9 cellular contexts compared by ENCODE assay signal in genomic region chr12:119020377-119021360, GRCh38. TPM values are rescaled to one million over a fixed set of nuclear protein-coding genes. Genes with fewer than 3 reads are reported as not detected.
DNase-seq lines count a peak whose midpoint lies in the region; ATAC-seq, FAIRE-seq and TF ChIP-seq lines count a peak whose summit lies in the region.
"Had no signal": no experiment of that assay in that cellular context is flagged by ENCODE, and none has a peak within 500 bp of the region (broad histone marks: within the 10 kb centered on the region; RNA-seq: fewer than 3 reads in every experiment).

No MANE protein-coding gene starts in this region.

- intact Hi-C loops in Calu3 (cut with micrococcal nuclease; ENCODE audit: unreplicated experiment) = no loop called here
- intact Hi-C loops in kidney (cut with DNase I) = no loop called here

- H3K9me3 Mint-ChIP-seq in Calu3 (ENCODE audit: low read depth, unreplicated experiment) = peaks cover 5% of the 10 kb centered on the region

- H3K9me3 ChIP-seq in SJCRH30 (replicated peaks) = no peaks in the 10 kb centered on the region
- peaks cover 0 to 2% of the 10 kb centered on the region in 2 donors for H3K9me3 ChIP-seq in kidney (ENCODE audit: control insufficient read depth in 1 of 2, low read length in 2 of 2)

- no TSS peak for BruUV-seq in Calu3 (replicated peaks; lab: Mats Ljungman, UMichigan)

- H3K4me1 ChIP-seq in SJCRH30 (no peaks in the 10 kb centered on the region), kidney (ENCODE audit: control insufficient read depth in 1 of 2, insufficient read depth in 1 of 2, low read depth in 1 of 2, low read length in 2 of 2) (no peaks in the 10 kb centered on the region)

- H3K4me1 Mint-ChIP-seq in Calu3 (ENCODE audit: low read depth, unreplicated experiment) = no peaks in the 10 kb centered on the region

- peaks cover 46% of the 10 kb centered on the region for H3K27me3 Mint-ChIP-seq in Calu3 (ENCODE audit: unreplicated experiment)

- DNase-seq in Calu3 (peak; percentile 43), GM20000 (ENCODE audit: low spot score) (peak; percentile 7), SJCRH30 (peak; percentile 37 to 60), kidney (no peak), OCI-M2 (lab: John Stamatoyannopoulos, UW; ENCODE audit: unreplicated experiment) (no peak), foreskin fibroblast (no peak)
- DNase-seq in central memory CD4-positive, alpha-beta T cell = no peak

- no peak overlapping the region for H3K9ac ChIP-seq in kidney (ENCODE audit: low read length in 2 of 2)

- TF ChIP-seq CTCF in Calu3 (IDR thresholded peaks at IDR 0.05; ENCODE audit: unreplicated experiment) = peak; percentile 23
- TF ChIP-seq CTCF in GM20000 (IDR thresholded peaks at IDR 0.05; ENCODE audit: extremely low read depth, missing control alignments) = peak; percentile 19
- peak; percentile 11 for TF ChIP-seq CTCF in kidney (IDR thresholded peaks at IDR 0.05; ENCODE audit: borderline replicate concordance, extremely low read depth, insufficient read depth)
- TF ChIP-seq CTCF in foreskin fibroblast (IDR thresholded peaks at IDR 0.05; ENCODE audit: low read depth, low read length) = no peak

- H3K36me3 ChIP-seq in SJCRH30 (no peaks in the 10 kb centered on the region), kidney (ENCODE audit: control insufficient read depth in 1 of 2, insufficient read depth in 2 of 2, low read length in 2 of 2) (no peaks in the 10 kb centered on the region)

- no peaks in the 10 kb centered on the region for H3K36me3 Mint-ChIP-seq in Calu3 (ENCODE audit: insufficient read depth, unreplicated experiment)

- H3K27me3 ChIP-seq in SJCRH30 = no peaks in the 10 kb centered on the region

- H3K27ac ChIP-seq in SJCRH30 (no peak overlapping the region), kidney (ENCODE audit: low read depth in 2 of 2, low read length in 2 of 2) (no peak overlapping the region)

- no peak for FAIRE-seq in kidney (lab: Jason Lieb, UNC)

- no peak for ATAC-seq in GM19351 (IDR thresholded peaks at IDR 0.05; ENCODE audit: unreplicated experiment)

- CTCF ChIA-PET in Calu3 (lab: Charles Lee) = no interaction called here

- no peak overlapping the region for H3K27ac Mint-ChIP-seq in Calu3 (ENCODE audit: unreplicated experiment)

- no peak overlapping the region for H3K4me3 Mint-ChIP-seq in Calu3 (ENCODE audit: low read depth, unreplicated experiment)

- no peak overlapping the region for H3K4me3 ChIP-seq in SJCRH30
- H3K4me3 ChIP-seq in kidney (ENCODE audit: low read length in 2 of 2) = no peak overlapping the region
- no peak overlapping the region for H3K4me3 ChIP-seq in foreskin fibroblast (ENCODE audit: low read depth in 1 of 2, low read length in 2 of 2)

RNA-seq across cellular contexts. Expression of gene SRRM4, which starts 39.3 kb away (rescaled TPM):
- total RNA-seq in Calu3 (2022) (not detected in 2 replicates), kidney (0.06 TPM)
- not detected in 2 replicates for total RNA-seq in SJCRH30 (2014; rRNA removed; shearing (Covaris generic))
- 0.17 TPM for polyA plus RNA-seq in kidney (ENCODE audit: insufficient read depth, low read depth, low replicate concordance)
- total RNA-seq: T-helper 1 cell treated with Interleukin-12 subunit alpha and Interleukin-12 subunit beta and Interleukin-4 antibody, amounts not matched to agents 30 ng/mL and 1 ng/mL, for 36 hours had no signal

Comparison
In these comparisons a context has a peak if more than half of its experiments do, and no peak if none do; other contexts are left out.
1. DNase-seq: peak in Calu3 (single experiment), GM20000 (single experiment) and SJCRH30 (2 of 2); none in kidney (single experiment), OCI-M2 (single experiment), central memory CD4-positive, alpha-beta T cell (single experiment) and foreskin fibroblast (0 of 2).